ENCODE assay signal across 8 cellular contexts in genomic region chr15:90101130-90101968, GRCh38. TPM values are rescaled to one million over a fixed set of nuclear protein-coding genes. Genes with fewer than 3 reads are reported as not detected.
A peak's percentile ranks its signal among the peaks of the same experiment; 100 is the strongest.
DNase-seq lines count a peak whose midpoint lies in the region; ATAC-seq and TF ChIP-seq lines count a peak whose summit lies in the region.

No MANE protein-coding gene starts in this region.

- peak overlapping the region in 4 of 5 donors; percentile 69 to 94 (median 82) for H3K27ac ChIP-seq in adrenal gland

- peaks cover 0 to 2% (median 0%) of the 10 kb centered on the region in 7 donors for H3K9me3 Mint-ChIP-seq in CD14-positive monocyte

- H3K27me3 ChIP-seq in adrenal gland = no peaks in the 10 kb centered on the region

- no peak for TF ChIP-seq CTCF in CD14-positive monocyte (IDR thresholded peaks at IDR 0.05)
- TF ChIP-seq CTCF in GM20000 (IDR thresholded peaks at IDR 0.05; ENCODE audit: extremely low read depth, missing control alignments) = no peak
- TF ChIP-seq CTCF in adrenal gland (IDR thresholded peaks at IDR 0.05) = no peak

- DNase-seq in CD14-positive monocyte (ENCODE audit: low spot score) (no peak), GM20000 (ENCODE audit: low spot score) (peak; percentile 66), NCI-H69 (lab: John Stamatoyannopoulos, UW) (peak; percentile 75), adrenal gland (peak in 5 of 7 donors; percentile 39 to 65 (median 46)), left ventricle myocardium superior (peak; percentile 77), posterior cingulate gyrus (peak; percentile 43 to 93 (median 60))

- WGBS in adrenal gland, 4 donors = 12 to 20% (median 17%) methylated on average over 27 to 40 of the region's 40 CpGs

- peaks cover 15 to 22% (median 19%) of the 10 kb centered on the region in 3 donors for H3K27me3 Mint-ChIP-seq in CD14-positive monocyte (ENCODE audit: low read depth in 3 of 3)

- no peak for TF ChIP-seq POLR2A in adrenal gland (IDR thresholded peaks at IDR 0.05)

- H3K4me3 Mint-ChIP-seq in CD14-positive monocyte = peak overlapping the region; percentile 80 to 92

- peak overlapping the region; percentile 68 to 87 (median 80) for H3K27ac Mint-ChIP-seq in CD14-positive monocyte

- ATAC-seq in left ventricle myocardium superior (peak; percentile 36), HG03159 (IDR thresholded peaks at IDR 0.05; ENCODE audit: unreplicated experiment) (no peak), GM18520 (IDR thresholded peaks at IDR 0.05; ENCODE audit: unreplicated experiment) (no peak)

- peaks cover 58% of the 10 kb centered on the region for H3K4me1 Mint-ChIP-seq in CD14-positive monocyte

- intact Hi-C loops in CD14-positive monocyte (cut with micrococcal nuclease) (no loop called here), adrenal gland (cut with DNase I) (no loop called here), left ventricle myocardium superior (cut with micrococcal nuclease) (no loop called here), posterior cingulate gyrus (cut with DNase I) (no loop called here)

- H3K4me1 ChIP-seq in adrenal gland (replicated peaks in 1 of 2) = peaks cover 0 to 26% of the 10 kb centered on the region in 2 donors

- H3K4me3 ChIP-seq in adrenal gland = peak overlapping the region in 3 of 4 donors; percentile 22 to 94 (median 41)

- peaks cover 4 to 5% of the 10 kb centered on the region in 2 donors for H3K36me3 Mint-ChIP-seq in CD14-positive monocyte

- H3K9me3 ChIP-seq in adrenal gland (replicated peaks in 1 of 3) = no peaks in the 10 kb centered on the region

- H3K36me3 ChIP-seq in adrenal gland (replicated peaks in 1 of 2) = no peaks in the 10 kb centered on the region

RNA-seq across cellular contexts. Expression of gene IDH2, which starts 0.9 kb away (rescaled TPM):
- polyA plus RNA-seq in CD14-positive monocyte = 100 to 1,000 TPM in 1 of 2 donors, 10 to 100 TPM in 1; 82.2 to 115 TPM
- total RNA-seq in adrenal gland = 10 to 100 TPM; 15.8 to 26.1 (median 20.5) TPM
- 10 to 100 TPM; 10.3 to 16.6 (median 13.5) TPM for polyA plus RNA-seq in adrenal gland
- total RNA-seq in left ventricle myocardium superior = 1,172 TPM

Comparison
In these comparisons a context has a peak if more than half of its experiments do, and no peak if none do; other contexts are left out.
1. RNA of gene IDH2, which starts 0.9 kb away (total RNA-seq): 1,172 TPM in left ventricle myocardium superior (single experiment); 15.8 to 26.1 TPM in adrenal gland; every median in the first group is over 10 times any median in the second.